In genomic region chr6:111725446-111726112, GRCh38 we compare ENCODE assay signal across 12 cellular contexts.
DNase-seq lines count a peak whose midpoint lies in the region; ATAC-seq and TF ChIP-seq lines count a peak whose summit lies in the region.
"Had no signal": no experiment of that assay in that cellular context is flagged by ENCODE, and none has a peak within 500 bp of the region (broad histone marks: within the 10 kb centered on the region; RNA-seq: fewer than 3 reads in every experiment).

No MANE protein-coding gene starts in this region.

- no peak for ATAC-seq in activated CD8-positive, alpha-beta memory T cell treated with anti-CD3 and anti-CD28 coated beads, Interleukin-2, amount 10 ng/mL, durations not matched to agents 7 days and 5 days
- ATAC-seq in heart right ventricle (peak in 6 of 8 donors; percentile 23 to 55 (median 26)), HG02970 (IDR thresholded peaks at IDR 0.05; ENCODE audit: low FRiP score, unreplicated experiment) (no peak), GM21390 (IDR thresholded peaks at IDR 0.05; ENCODE audit: unreplicated experiment) (no peak)
- no peak for ATAC-seq in stimulated activated naive CD8-positive, alpha-beta T cell treated with anti-CD3 and anti-CD28 coated beads, Interleukin-15, amount 100 ng/mL, for 72 hours

- TF ChIP-seq CTCF in heart right ventricle (IDR thresholded peaks at IDR 0.05), result no peak

- peaks cover 46% of the 10 kb centered on the region for H3K36me3 Mint-ChIP-seq in activated CD8-positive, alpha-beta memory T cell treated with anti-CD3 and anti-CD28 coated beads, Interleukin-2, amount 10 ng/mL, durations not matched to agents 7 days and 5 days
- H3K36me3 Mint-ChIP-seq in activated naive CD8-positive, alpha-beta T cell treated with anti-CD3 and anti-CD28 coated beads for 36 hours, result peaks cover 79% of the 10 kb centered on the region

- H3K4me3 ChIP-seq in heart right ventricle, result no peak overlapping the region
- H3K4me3 ChIP-seq: cardiac muscle cell had no signal

- WGBS in heart right ventricle, 2 donors, result 85 to 88% methylated on average over 7 of the region's 7 CpGs

- CTCF ChIA-PET in activated CD8-positive, alpha-beta memory T cell treated with anti-CD3 and anti-CD28 coated beads, Interleukin-2, amount 10 ng/mL, durations not matched to agents 7 days and 5 days (lab: Charles Lee), result interaction anchor here (1.1 to 2.3 kb wide), 8 partner anchors 9 to 267 kb away, joined by 3 to 8 read pairs (median 6); no protein-coding TSS in a partner anchor

- intact Hi-C loops in heart right ventricle (cut with DNase I), result loop anchor here in 2 of 10 donors (5.0 kb wide), 1 partner anchor 147 kb away; the partner anchor contains the start of gene FYN (in 2 of the 2)

- peaks cover 73% of the 10 kb centered on the region for H3K4me1 Mint-ChIP-seq in activated CD8-positive, alpha-beta memory T cell treated with anti-CD3 and anti-CD28 coated beads, Interleukin-2, amount 10 ng/mL, durations not matched to agents 7 days and 5 days
- peaks cover 77% of the 10 kb centered on the region for H3K4me1 Mint-ChIP-seq in activated naive CD8-positive, alpha-beta T cell treated with anti-CD3 and anti-CD28 coated beads for 36 hours
- H3K4me1 Mint-ChIP-seq in stimulated activated naive CD8-positive, alpha-beta T cell treated with anti-CD3 and anti-CD28 coated beads, Interleukin-15, amount 100 ng/mL, for 72 hours, result peaks cover 88% of the 10 kb centered on the region

- H3K27ac ChIP-seq in heart right ventricle, result peak overlapping the region in 4 of 10 donors; percentile 3 to 41 (median 30)
- H3K27ac ChIP-seq: cardiac muscle cell had no signal

- H3K36me3 ChIP-seq in heart right ventricle, result no peaks in the 10 kb centered on the region
- H3K36me3 ChIP-seq: cardiac muscle cell had no signal

- H3K27me3 Mint-ChIP-seq in activated CD8-positive, alpha-beta memory T cell treated with anti-CD3 and anti-CD28 coated beads, Interleukin-2, amount 10 ng/mL, durations not matched to agents 7 days and 5 days, result no peaks in the 10 kb centered on the region
- H3K27me3 Mint-ChIP-seq in activated naive CD8-positive, alpha-beta T cell treated with anti-CD3 and anti-CD28 coated beads for 36 hours, result no peaks in the 10 kb centered on the region
- no peaks in the 10 kb centered on the region for H3K27me3 Mint-ChIP-seq in stimulated activated naive CD8-positive, alpha-beta T cell treated with anti-CD3 and anti-CD28 coated beads, Interleukin-15, amount 100 ng/mL, for 72 hours

- peaks cover 0 to 69% (median 58%) of the 10 kb centered on the region in 9 donors for H3K4me1 ChIP-seq in heart right ventricle

- DNase-seq in activated CD8-positive, alpha-beta memory T cell treated with anti-CD3 and anti-CD28 coated beads, Interleukin-2, amount 10 ng/mL, durations not matched to agents 7 days and 5 days, result no peak
- DNase-seq in activated CD8-positive, alpha-beta memory T cell treated with anti-CD3 and anti-CD28 coated beads, Interleukin-2, amount 50 U/mL, for 4 hours, result no peak
- DNase-seq in activated naive CD8-positive, alpha-beta T cell treated with anti-CD3 and anti-CD28 coated beads for 36 hours, result no peak
- DNase-seq in heart right ventricle (no peak), cerebellar nuclear complex (lab: John Stamatoyannopoulos, UW) (no peak)
- DNase-seq in stimulated activated naive CD8-positive, alpha-beta T cell treated with anti-CD3 and anti-CD28 coated beads, Interleukin-15, amount 100 ng/mL, for 72 hours, result no peak
- DNase-seq: kidney glomerular epithelial cell; NCI-H1694; stimulated activated CD4-positive, alpha-beta T cell treated with anti-CD3 and anti-CD28 coated beads, Interleukin-4, amount 100 ng/mL, for 1 hour had no signal

- H3K9me3 Mint-ChIP-seq in activated CD8-positive, alpha-beta memory T cell treated with anti-CD3 and anti-CD28 coated beads, Interleukin-2, amount 10 ng/mL, durations not matched to agents 7 days and 5 days (ENCODE audit: low read depth), result no peaks in the 10 kb centered on the region
- H3K9me3 Mint-ChIP-seq in activated naive CD8-positive, alpha-beta T cell treated with anti-CD3 and anti-CD28 coated beads for 36 hours, result peaks cover 4% of the 10 kb centered on the region
- H3K9me3 Mint-ChIP-seq in stimulated activated naive CD8-positive, alpha-beta T cell treated with anti-CD3 and anti-CD28 coated beads, Interleukin-15, amount 100 ng/mL, for 72 hours, result peaks cover 0 to 4% of the 10 kb centered on the region in 2 donors

- no peak overlapping the region for H3K4me3 Mint-ChIP-seq in activated CD8-positive, alpha-beta memory T cell treated with anti-CD3 and anti-CD28 coated beads, Interleukin-2, amount 10 ng/mL, durations not matched to agents 7 days and 5 days
- no peak overlapping the region for H3K4me3 Mint-ChIP-seq in activated naive CD8-positive, alpha-beta T cell treated with anti-CD3 and anti-CD28 coated beads for 36 hours
- H3K4me3 Mint-ChIP-seq in stimulated activated naive CD8-positive, alpha-beta T cell treated with anti-CD3 and anti-CD28 coated beads, Interleukin-15, amount 100 ng/mL, for 72 hours, result peak overlapping the region; percentile 29 to 65

- no peaks in the 10 kb centered on the region for H3K27me3 ChIP-seq in heart right ventricle
- H3K27me3 ChIP-seq: cardiac muscle cell had no signal

- H3K9me3 ChIP-seq in heart right ventricle, result no peaks in the 10 kb centered on the region

- peak overlapping the region; percentile 85 for H3K27ac Mint-ChIP-seq in activated CD8-positive, alpha-beta memory T cell treated with anti-CD3 and anti-CD28 coated beads, Interleukin-2, amount 10 ng/mL, durations not matched to agents 7 days and 5 days
- peak overlapping the region; percentile 79 for H3K27ac Mint-ChIP-seq in activated naive CD8-positive, alpha-beta T cell treated with anti-CD3 and anti-CD28 coated beads for 36 hours
- H3K27ac Mint-ChIP-seq in stimulated activated naive CD8-positive, alpha-beta T cell treated with anti-CD3 and anti-CD28 coated beads, Interleukin-15, amount 100 ng/mL, for 72 hours, result peak overlapping the region in 1 of 2 donors; percentile 18

Comparison
In these comparisons a context has a peak if more than half of its experiments do, and no peak if none do; other contexts are left out.
1. ATAC-seq: peak in heart right ventricle (6 of 8); none in activated CD8-positive, alpha-beta memory T cell treated with anti-CD3 and anti-CD28 coated beads, Interleukin-2, amount 10 ng/mL, durations not matched to agents 7 days and 5 days (single experiment), stimulated activated naive CD8-positive, alpha-beta T cell treated with anti-CD3 and anti-CD28 coated beads, Interleukin-15, amount 100 ng/mL, for 72 hours (single experiment), HG02970 (single experiment) and GM21390 (single experiment).
2. H3K4me3 Mint-ChIP-seq: peak in stimulated activated naive CD8-positive, alpha-beta T cell treated with anti-CD3 and anti-CD28 coated beads, Interleukin-15, amount 100 ng/mL, for 72 hours (2 of 2); none in activated CD8-positive, alpha-beta memory T cell treated with anti-CD3 and anti-CD28 coated beads, Interleukin-2, amount 10 ng/mL, durations not matched to agents 7 days and 5 days (single experiment) and activated naive CD8-positive, alpha-beta T cell treated with anti-CD3 and anti-CD28 coated beads for 36 hours (single experiment).